Comparison of ENCODE assay signal across 9 cellular contexts in genomic region chr17:58120195-58120822, GRCh38. TPM values are rescaled to one million over a fixed set of nuclear protein-coding genes. Genes with fewer than 3 reads are reported as not detected.
DNase-seq lines count a peak whose midpoint lies in the region; ATAC-seq, FAIRE-seq and TF ChIP-seq lines count a peak whose summit lies in the region.
"Had no signal": no experiment of that assay in that cellular context is flagged by ENCODE, and none has a peak within 500 bp of the region (broad histone marks: within the 10 kb centered on the region; RNA-seq: fewer than 3 reads in every experiment).

No MANE protein-coding gene starts in this region.

- no peaks in the 10 kb centered on the region for H4K20me1 ChIP-seq in keratinocyte (ENCODE audit: control insufficient read depth, extremely low read depth, insufficient read depth, low read length)

- TF ChIP-seq CTCF in keratinocyte (optimal IDR thresholded peaks at IDR 0.05 in 1 of 3, IDR thresholded peaks at IDR 0.05 in 1 of 3, conservative IDR thresholded peaks at IDR 0.05 in 1 of 3; ENCODE audit: extremely low read depth in 1 of 3, insufficient read depth in 2 of 3, low read length in 3 of 3) (no peak), thyroid gland (IDR thresholded peaks at IDR 0.05) (no peak), kidney (IDR thresholded peaks at IDR 0.05; ENCODE audit: borderline replicate concordance, extremely low read depth, insufficient read depth) (no peak)

- intact Hi-C loops in activated T-helper 2 cell treated with anti-CD3 and anti-CD28 coated beads, Interferon-gamma antibody, Interleukin-2, Interleukin-4, amounts not matched to agents 10 μg/mL and 5 μg/mL and 100 μg/mL, durations not matched to agents 14 hours and 24 hours and 36 hours (cut with micrococcal nuclease), result no loop called here
- intact Hi-C loops in thyroid gland (cut with DNase I) (no loop called here), kidney (cut with DNase I) (no loop called here)

- H3K4me3 Mint-ChIP-seq in activated T-helper 2 cell treated with anti-CD3 and anti-CD28 coated beads, Interferon-gamma antibody, Interleukin-2, Interleukin-4, amounts not matched to agents 10 μg/mL and 5 μg/mL and 100 μg/mL, durations not matched to agents 14 hours and 24 hours and 36 hours (ENCODE audit: low read depth), result no peak overlapping the region
- no peak overlapping the region for H3K4me3 Mint-ChIP-seq in activated T-helper 17 cell treated with anti-CD3 and anti-CD28 coated beads, Interleukin-2, amount 50 U/mL, for 72 hours

- H3K4me3 ChIP-seq in keratinocyte (ENCODE audit: control insufficient read depth in 2 of 3, extremely low read depth in 1 of 3, insufficient read depth in 2 of 3, low read depth in 1 of 3, low read length in 3 of 3) (no peak overlapping the region), thyroid gland (replicated peaks in 1 of 3) (no peak overlapping the region), kidney (ENCODE audit: low read length in 2 of 2) (no peak overlapping the region)
- H3K4me3 ChIP-seq: heart right ventricle had no signal

- H3K9me3 Mint-ChIP-seq in activated T-helper 2 cell treated with anti-CD3 and anti-CD28 coated beads, Interferon-gamma antibody, Interleukin-2, Interleukin-4, amounts not matched to agents 10 μg/mL and 5 μg/mL and 100 μg/mL, durations not matched to agents 14 hours and 24 hours and 36 hours, result no peaks in the 10 kb centered on the region
- no peaks in the 10 kb centered on the region for H3K9me3 Mint-ChIP-seq in activated T-helper 17 cell treated with anti-CD3 and anti-CD28 coated beads, Interleukin-2, amount 50 U/mL, for 72 hours

- DNase-seq in EH (ENCODE audit: low read depth) (peak; percentile 67), M059J (ENCODE audit: low read depth) (peak; percentile 57), keratinocyte (ENCODE audit: low read depth, low spot score) (peak; percentile 44), thyroid gland (peak; percentile 46 to 68), kidney (no peak)
- DNase-seq in activated T-helper 2 cell treated with anti-CD3 and anti-CD28 coated beads, Interferon-gamma antibody, Interleukin-2, Interleukin-4, amounts not matched to agents 10 μg/mL and 5 μg/mL and 100 μg/mL, durations not matched to agents 14 hours and 24 hours and 36 hours (ENCODE audit: low spot score), result peak; percentile 26

- H3K27ac Mint-ChIP-seq in activated T-helper 2 cell treated with anti-CD3 and anti-CD28 coated beads, Interferon-gamma antibody, Interleukin-2, Interleukin-4, amounts not matched to agents 10 μg/mL and 5 μg/mL and 100 μg/mL, durations not matched to agents 14 hours and 24 hours and 36 hours, result no peak overlapping the region
- H3K27ac Mint-ChIP-seq in activated T-helper 17 cell treated with anti-CD3 and anti-CD28 coated beads, Interleukin-2, amount 50 U/mL, for 72 hours, result no peak overlapping the region

- H3K27ac ChIP-seq in keratinocyte (ENCODE audit: control insufficient read depth, insufficient read depth, low read length) (no peak overlapping the region), thyroid gland (no peak overlapping the region), kidney (ENCODE audit: low read depth in 2 of 2, low read length in 2 of 2) (no peak overlapping the region)
- H3K27ac ChIP-seq: heart right ventricle had no signal

- peak; percentile 36 for FAIRE-seq in keratinocyte (lab: Jason Lieb, UNC)
- FAIRE-seq in kidney (lab: Jason Lieb, UNC), result no peak

- no peak overlapping the region for H2AFZ ChIP-seq in keratinocyte (ENCODE audit: control insufficient read depth, low read length)

- no peak for TF ChIP-seq POLR2A in thyroid gland (IDR thresholded peaks at IDR 0.05)

- no peaks in the 10 kb centered on the region for H3K36me3 ChIP-seq in keratinocyte (ENCODE audit: control insufficient read depth in 2 of 2, extremely low read depth in 1 of 2, insufficient read depth in 2 of 2, low read length in 2 of 2)
- H3K36me3 ChIP-seq in thyroid gland, result no peaks in the 10 kb centered on the region
- no peaks in the 10 kb centered on the region for H3K36me3 ChIP-seq in kidney (ENCODE audit: control insufficient read depth in 1 of 2, insufficient read depth in 2 of 2, low read length in 2 of 2)
- H3K36me3 ChIP-seq: heart right ventricle had no signal

- no peaks in the 10 kb centered on the region for H3K9me1 ChIP-seq in keratinocyte (ENCODE audit: control insufficient read depth, extremely low read depth, insufficient read depth, low read length)

- H3K4me1 ChIP-seq in keratinocyte (ENCODE audit: control insufficient read depth, extremely low read depth, insufficient read depth, low read length) (no peaks in the 10 kb centered on the region), thyroid gland (no peaks in the 10 kb centered on the region), kidney (ENCODE audit: control insufficient read depth in 1 of 2, insufficient read depth in 1 of 2, low read depth in 1 of 2, low read length in 2 of 2) (no peaks in the 10 kb centered on the region)
- H3K4me1 ChIP-seq: heart right ventricle had no signal

- H3K27me3 ChIP-seq in keratinocyte (ENCODE audit: control insufficient read depth, extremely low read depth, insufficient read depth, low read length) (no peaks in the 10 kb centered on the region), thyroid gland (no peaks in the 10 kb centered on the region)

- no peak for ATAC-seq in GM21526 (IDR thresholded peaks at IDR 0.05; ENCODE audit: low FRiP score, unreplicated experiment)
- ATAC-seq in activated T-helper 17 cell treated with anti-CD3 and anti-CD28 coated beads, Interleukin-2, amount 50 U/mL, for 72 hours (replicated peaks), result no peak
- ATAC-seq: heart right ventricle had no signal

- H3K9ac ChIP-seq in keratinocyte (ENCODE audit: control insufficient read depth, extremely low read depth, insufficient read depth, low read length) (no peak overlapping the region), kidney (ENCODE audit: low read length in 2 of 2) (no peak overlapping the region)

- no peak overlapping the region for H3K4me2 ChIP-seq in keratinocyte (ENCODE audit: control insufficient read depth, extremely low read depth, insufficient read depth, low read depth, low read length)

- peaks cover 12% of the 10 kb centered on the region for H3K27me3 Mint-ChIP-seq in activated T-helper 2 cell treated with anti-CD3 and anti-CD28 coated beads, Interferon-gamma antibody, Interleukin-2, Interleukin-4, amounts not matched to agents 10 μg/mL and 5 μg/mL and 100 μg/mL, durations not matched to agents 14 hours and 24 hours and 36 hours (ENCODE audit: low read depth)
- peaks cover 12% of the 10 kb centered on the region for H3K27me3 Mint-ChIP-seq in activated T-helper 17 cell treated with anti-CD3 and anti-CD28 coated beads, Interleukin-2, amount 50 U/mL, for 72 hours

- dilution Hi-C loops in keratinocyte (cut with MboI; ENCODE audit: extremely low pct_ligation_motif_present, low sequenced_read_pairs), result no loop called here

- H3K79me2 ChIP-seq in keratinocyte (ENCODE audit: control insufficient read depth, insufficient read depth, low read length), result no peaks in the 10 kb centered on the region

- H3K36me3 Mint-ChIP-seq in activated T-helper 2 cell treated with anti-CD3 and anti-CD28 coated beads, Interferon-gamma antibody, Interleukin-2, Interleukin-4, amounts not matched to agents 10 μg/mL and 5 μg/mL and 100 μg/mL, durations not matched to agents 14 hours and 24 hours and 36 hours (ENCODE audit: low read depth), result no peaks in the 10 kb centered on the region
- H3K36me3 Mint-ChIP-seq in activated T-helper 17 cell treated with anti-CD3 and anti-CD28 coated beads, Interleukin-2, amount 50 U/mL, for 72 hours (ENCODE audit: low read depth), result no peaks in the 10 kb centered on the region

- H3K9me3 ChIP-seq in keratinocyte (ENCODE audit: control insufficient read depth, low read depth, low read length) (no peaks in the 10 kb centered on the region), thyroid gland (no peaks in the 10 kb centered on the region), kidney (ENCODE audit: control insufficient read depth in 1 of 2, low read length in 2 of 2) (no peaks in the 10 kb centered on the region)
- H3K9me3 ChIP-seq: heart right ventricle had no signal

- 25 to 28% methylated on average over 7 of the region's 7 CpGs for WGBS in thyroid gland, 2 donors

- no peaks in the 10 kb centered on the region for H3K4me1 Mint-ChIP-seq in activated T-helper 2 cell treated with anti-CD3 and anti-CD28 coated beads, Interferon-gamma antibody, Interleukin-2, Interleukin-4, amounts not matched to agents 10 μg/mL and 5 μg/mL and 100 μg/mL, durations not matched to agents 14 hours and 24 hours and 36 hours (ENCODE audit: low read depth)
- no peaks in the 10 kb centered on the region for H3K4me1 Mint-ChIP-seq in activated T-helper 17 cell treated with anti-CD3 and anti-CD28 coated beads, Interleukin-2, amount 50 U/mL, for 72 hours

RNA-seq across cellular contexts. Expression of gene OR4D1, which starts 27.9 kb away (rescaled TPM):
- total RNA-seq in M059J (2014; rRNA removed; shearing (Covaris generic)), result not detected in 2 replicates
- total RNA-seq in activated T-helper 2 cell treated with anti-CD3 and anti-CD28 coated beads, Interferon-gamma antibody, Interleukin-2, Interleukin-4, amounts not matched to agents 10 μg/mL and 5 μg/mL and 100 μg/mL, durations not matched to agents 14 hours and 24 hours and 36 hours, result 0.05 and 0.09 TPM in 2 replicates
- not detected in 3 replicates for polyA plus RNA-seq in keratinocyte
- polyA plus RNA-seq in keratinocyte (2011; ENCODE audit: low read depth), result not detected
- not detected in 2 replicates for polyA plus RNA-seq in keratinocyte (2011; cell fraction: cytosol; rRNA removed)
- polyA plus RNA-seq in keratinocyte (2011; cell fraction: nucleus; rRNA removed), result not detected in 2 replicates
- polyA plus RNA-seq in keratinocyte (2012; ENCODE audit: low replicate concordance), result not detected in 2 replicates
- not detected in 3 replicates for polyA minus RNA-seq in keratinocyte
- not detected for polyA minus RNA-seq in keratinocyte (2011; cell fraction: cytosol; rRNA and poly(A)+ RNA removed)
- not detected in 2 replicates for polyA minus RNA-seq in keratinocyte (2011; cell fraction: nucleus; rRNA and poly(A)+ RNA removed)
- not detected for total RNA-seq in thyroid gland
- under 1 TPM; 0.13 to 0.15 TPM for total RNA-seq in activated T-helper 17 cell treated with anti-CD3 and anti-CD28 coated beads, Interleukin-2, amount 50 U/mL, for 72 hours
- 0.06 TPM for total RNA-seq in kidney
- not detected for polyA plus RNA-seq in kidney (ENCODE audit: insufficient read depth, low read depth, low replicate concordance)
- polyA plus RNA-seq: heart right ventricle had no signal

RNA-seq across cellular contexts. Expression of gene DYNLL2, which starts 37.1 kb away (rescaled TPM):
- total RNA-seq in M059J (2014; rRNA removed; shearing (Covaris generic)), result 12.9 and 13.2 TPM in 2 replicates
- total RNA-seq in activated T-helper 2 cell treated with anti-CD3 and anti-CD28 coated beads, Interferon-gamma antibody, Interleukin-2, Interleukin-4, amounts not matched to agents 10 μg/mL and 5 μg/mL and 100 μg/mL, durations not matched to agents 14 hours and 24 hours and 36 hours, result 33.3 and 33.6 TPM in 2 replicates
- polyA plus RNA-seq in keratinocyte, result 12.8 to 21.5 TPM (median 18.0 TPM) in 3 replicates
- polyA plus RNA-seq in keratinocyte (2011; ENCODE audit: low read depth), result 3.6 TPM
- 15.8 and 19.8 TPM in 2 replicates for polyA plus RNA-seq in keratinocyte (2011; cell fraction: cytosol; rRNA removed)
- 18.0 and 20.3 TPM in 2 replicates for polyA plus RNA-seq in keratinocyte (2011; cell fraction: nucleus; rRNA removed)
- 15.7 and 36.4 TPM in 2 replicates for polyA plus RNA-seq in keratinocyte (2012; ENCODE audit: low replicate concordance)
- polyA minus RNA-seq in keratinocyte, result 12.4 to 16.5 TPM (median 15.8 TPM) in 3 replicates
- 12.1 TPM for polyA minus RNA-seq in keratinocyte (2011; cell fraction: cytosol; rRNA and poly(A)+ RNA removed)
- polyA minus RNA-seq in keratinocyte (2011; cell fraction: nucleus; rRNA and poly(A)+ RNA removed), result 5.7 and 11.3 TPM in 2 replicates
- 10 to 100 TPM; 35.6 to 51.0 (median 41.2) TPM for total RNA-seq in thyroid gland
- total RNA-seq in activated T-helper 17 cell treated with anti-CD3 and anti-CD28 coated beads, Interleukin-2, amount 50 U/mL, for 72 hours, result 10 to 100 TPM; 24.3 to 27.1 TPM
- total RNA-seq in kidney, result 43.2 TPM
- 59.7 TPM for polyA plus RNA-seq in kidney (ENCODE audit: insufficient read depth, low read depth, low replicate concordance)

RNA-seq across cellular contexts. Expression of gene OR4D2, which starts 46.5 kb away (rescaled TPM):
- total RNA-seq in M059J (2014; rRNA removed; shearing (Covaris generic)), result not detected in 2 replicates
- total RNA-seq in activated T-helper 2 cell treated with anti-CD3 and anti-CD28 coated beads, Interferon-gamma antibody, Interleukin-2, Interleukin-4, amounts not matched to agents 10 μg/mL and 5 μg/mL and 100 μg/mL, durations not matched to agents 14 hours and 24 hours and 36 hours, result not detected in 2 replicates
- polyA plus RNA-seq in keratinocyte, result not detected in 3 replicates
- not detected for polyA plus RNA-seq in keratinocyte (2011; ENCODE audit: low read depth)
- not detected in 2 replicates for polyA plus RNA-seq in keratinocyte (2011; cell fraction: cytosol; rRNA removed)
- polyA plus RNA-seq in keratinocyte (2011; cell fraction: nucleus; rRNA removed), result not detected in 2 replicates
- not detected in 2 replicates for polyA plus RNA-seq in keratinocyte (2012; ENCODE audit: low replicate concordance)
- polyA minus RNA-seq in keratinocyte, result not detected in 3 replicates
- not detected for polyA minus RNA-seq in keratinocyte (2011; cell fraction: cytosol; rRNA and poly(A)+ RNA removed)
- not detected in 2 replicates for polyA minus RNA-seq in keratinocyte (2011; cell fraction: nucleus; rRNA and poly(A)+ RNA removed)
- total RNA-seq in thyroid gland, result not detected
- total RNA-seq in activated T-helper 17 cell treated with anti-CD3 and anti-CD28 coated beads, Interleukin-2, amount 50 U/mL, for 72 hours, result not detected
- not detected for total RNA-seq in kidney
- not detected for polyA plus RNA-seq in kidney (ENCODE audit: insufficient read depth, low read depth, low replicate concordance)
- total RNA-seq: heart right ventricle had no signal
- polyA plus RNA-seq: heart right ventricle had no signal
